ENCODE assay signal across 1 cellular context in genomic region chr12:50926415-50926814, GRCh38.
TF ChIP-seq lines count a peak whose summit lies in the region.

No MANE protein-coding gene starts in this region.

TF ChIP-seq in K562, 482 proteins besides CTCF, POLR2A, EP300 and RAD21 (continued from another document):
- TF ChIP-seq CHAMP1 (IDR thresholded peaks at IDR 0.05), result no peak
